22 cellular contexts compared by ENCODE assay signal in genomic region chr2:9773905-9774239, GRCh38.
"Had no signal": no experiment of that assay in that cellular context is flagged by ENCODE, and none has a peak within 500 bp of the region (broad histone marks: within the 10 kb centered on the region; RNA-seq: fewer than 3 reads in every experiment).

No MANE protein-coding gene starts in this region.

- H3K4me1 ChIP-seq: foreskin keratinocyte had no signal

- H3K4me3 Mint-ChIP-seq: activated CD4-positive, alpha-beta memory T cell treated with anti-CD3 and anti-CD28 coated beads, Interleukin-2, amount 10 ng/mL, durations not matched to agents 7 days and 5 days; activated CD8-positive, alpha-beta memory T cell treated with anti-CD3 and anti-CD28 coated beads, Interleukin-2, amount 10 ng/mL, durations not matched to agents 7 days and 5 days; activated naive CD8-positive, alpha-beta T cell treated with anti-CD3 and anti-CD28 coated beads, Interleukin-2, amount 10 ng/mL, durations not matched to agents 7 days and 5 days; effector memory CD8-positive, alpha-beta T cell; immature natural killer cell; naive B cell; stimulated activated naive CD8-positive, alpha-beta T cell treated with anti-CD3 and anti-CD28 coated beads, Interleukin-15, Interleukin-2, amounts not matched to agents 100 ng/mL and 50 ng/mL, for 24 hours; T-cell had no signal

- H3K27me3 Mint-ChIP-seq: activated CD4-positive, alpha-beta memory T cell treated with anti-CD3 and anti-CD28 coated beads, Interleukin-2, amount 10 ng/mL, durations not matched to agents 7 days and 5 days; activated CD8-positive, alpha-beta memory T cell treated with anti-CD3 and anti-CD28 coated beads, Interleukin-2, amount 10 ng/mL, durations not matched to agents 7 days and 5 days; effector memory CD8-positive, alpha-beta T cell; stimulated activated naive CD8-positive, alpha-beta T cell treated with anti-CD3 and anti-CD28 coated beads, Interleukin-15, Interleukin-2, amounts not matched to agents 100 ng/mL and 50 ng/mL, for 24 hours had no signal

- ATAC-seq: activated CD8-positive, alpha-beta memory T cell treated with anti-CD3 and anti-CD28 coated beads, Interleukin-2, amount 10 ng/mL, durations not matched to agents 7 days and 5 days; effector memory CD8-positive, alpha-beta T cell; foreskin keratinocyte; pancreas; SK-N-SH treated with all-trans-retinoic acid at 6 μM for 48 hours; T-cell had no signal

- H3K36me3 ChIP-seq: cardiac muscle cell, pancreas, tibial nerve, uterus had no signal

- H3K9me3 ChIP-seq: pancreas, tibial nerve, uterus had no signal

- DNase-seq: activated CD4-positive, alpha-beta memory T cell treated with anti-CD3 and anti-CD28 coated beads, Interleukin-2, amount 10 ng/mL, durations not matched to agents 7 days and 5 days; activated CD4-positive, alpha-beta T cell treated with anti-CD3 and anti-CD28 coated beads for 48 hours; activated CD4-positive, CD25-positive, alpha-beta regulatory T cell; activated CD8-positive, alpha-beta memory T cell treated with anti-CD3 and anti-CD28 coated beads, Interleukin-2, amount 10 ng/mL, durations not matched to agents 7 days and 5 days; activated naive CD4-positive, alpha-beta T cell; activated naive CD8-positive, alpha-beta T cell treated with anti-CD3 and anti-CD28 coated beads, Interleukin-2, amount 10 ng/mL, durations not matched to agents 7 days and 5 days; amygdala; effector memory CD8-positive, alpha-beta T cell; foreskin keratinocyte; immature natural killer cell; naive B cell; stimulated activated CD4-positive, alpha-beta T cell treated with anti-CD3 and anti-CD28 coated beads, Interleukin-12 subunit alpha, Interleukin-12 subunit beta, amount 100 ng/mL, for 4 hours; stimulated activated CD4-positive, alpha-beta T cell treated with anti-CD3 and anti-CD28 coated beads, Interleukin-1b, Interleukin-23, amount 100 ng/mL, for 48 hours; T-cell; T-helper 9 cell had no signal

- H3K27ac Mint-ChIP-seq: activated CD4-positive, alpha-beta memory T cell treated with anti-CD3 and anti-CD28 coated beads, Interleukin-2, amount 10 ng/mL, durations not matched to agents 7 days and 5 days; activated CD8-positive, alpha-beta memory T cell treated with anti-CD3 and anti-CD28 coated beads, Interleukin-2, amount 10 ng/mL, durations not matched to agents 7 days and 5 days; activated naive CD8-positive, alpha-beta T cell treated with anti-CD3 and anti-CD28 coated beads, Interleukin-2, amount 10 ng/mL, durations not matched to agents 7 days and 5 days; stimulated activated naive CD8-positive, alpha-beta T cell treated with anti-CD3 and anti-CD28 coated beads, Interleukin-15, Interleukin-2, amounts not matched to agents 100 ng/mL and 50 ng/mL, for 24 hours; T-cell had no signal

- H3K36me3 Mint-ChIP-seq: activated CD8-positive, alpha-beta memory T cell treated with anti-CD3 and anti-CD28 coated beads, Interleukin-2, amount 10 ng/mL, durations not matched to agents 7 days and 5 days; activated naive CD8-positive, alpha-beta T cell treated with anti-CD3 and anti-CD28 coated beads, Interleukin-2, amount 10 ng/mL, durations not matched to agents 7 days and 5 days; immature natural killer cell; naive B cell; T-cell had no signal

- H3K4me3 ChIP-seq: cardiac muscle cell, lung, pancreas, tibial nerve, uterus had no signal

- H3K27me3 ChIP-seq: cardiac muscle cell, pancreas, tibial nerve, uterus had no signal

- H3K9me3 Mint-ChIP-seq: activated naive CD8-positive, alpha-beta T cell treated with anti-CD3 and anti-CD28 coated beads, Interleukin-2, amount 10 ng/mL, durations not matched to agents 7 days and 5 days; immature natural killer cell; naive B cell; stimulated activated naive CD8-positive, alpha-beta T cell treated with anti-CD3 and anti-CD28 coated beads, Interleukin-15, Interleukin-2, amounts not matched to agents 100 ng/mL and 50 ng/mL, for 24 hours; T-cell had no signal

- H3K27ac ChIP-seq: cardiac muscle cell, foreskin keratinocyte, pancreas, uterus had no signal
